In genomic region chr4:40987151-40987550, GRCh38 we compare ENCODE assay signal across 12 cellular contexts.
"Had no signal": no experiment of that assay in that cellular context is flagged by ENCODE, and none has a peak within 500 bp of the region (broad histone marks: within the 10 kb centered on the region; RNA-seq: fewer than 3 reads in every experiment).

No MANE protein-coding gene starts in this region.

- FAIRE-seq: urothelium cell line had no signal

- ATAC-seq: natural killer cell had no signal

- H3K27me3 ChIP-seq: heart left ventricle, sigmoid colon, stomach had no signal

- H3K27ac ChIP-seq: coronary artery, heart left ventricle, sigmoid colon, skin epidermis, stomach had no signal

- DNase-seq: effector CD4-positive, alpha-beta T cell; endodermal cell; heart left ventricle; kidney glomerular epithelial cell; mammary epithelial cell; natural killer cell; sigmoid colon; stimulated activated naive CD4-positive, alpha-beta T cell; stomach had no signal

- H3K9me3 ChIP-seq: heart left ventricle, sigmoid colon, stomach had no signal

- H3K36me3 ChIP-seq: heart left ventricle, sigmoid colon, stomach had no signal

- H3K4me3 ChIP-seq: coronary artery, heart left ventricle, sigmoid colon, skin epidermis, stomach had no signal
